In genomic region chr22:39021552-39022250, GRCh38 we compare ENCODE assay signal across 8 cellular contexts. TPM values are rescaled to one million over a fixed set of nuclear protein-coding genes. Genes with fewer than 3 reads are reported as not detected.
DNase-seq lines count a peak whose midpoint lies in the region; ATAC-seq, FAIRE-seq and TF ChIP-seq lines count a peak whose summit lies in the region.

No MANE protein-coding gene starts in this region.

- H2AFZ ChIP-seq in H1 (ENCODE audit: low read length), result no peak overlapping the region
- no peak overlapping the region for H2AFZ ChIP-seq in neuronal stem cell (ENCODE audit: low read length)

- H3K9ac ChIP-seq in BLaER1 (peak overlapping the region; percentile 83), H1 (replicated peaks in 1 of 4; ENCODE audit: extremely low read depth in 1 of 4, low read depth in 3 of 4, low read length in 3 of 4) (no peak overlapping the region), neuronal stem cell (ENCODE audit: low read depth, low read length, poor library complexity) (no peak overlapping the region)

- no peak overlapping the region for H3K23ac ChIP-seq in H1 (ENCODE audit: insufficient read length)
- no peak overlapping the region for H3K23ac ChIP-seq in neuronal stem cell (ENCODE audit: low read depth, low read length, poor library complexity)

- H3K27me3 ChIP-seq in BLaER1, result no peaks in the 10 kb centered on the region
- no peaks in the 10 kb centered on the region for H3K27me3 ChIP-seq in H1 (replicated peaks in 1 of 4; ENCODE audit: control insufficient read depth in 3 of 4, extremely low read depth in 1 of 4, insufficient read depth in 3 of 4, low read length in 3 of 4)
- H3K27me3 ChIP-seq in neuronal stem cell (ENCODE audit: control insufficient read depth in 3 of 3, insufficient read depth in 3 of 3, low read depth in 1 of 3, low read length in 3 of 3), result no peaks in the 10 kb centered on the region

- H3K18ac ChIP-seq in H1 (ENCODE audit: extremely low read depth, low read length), result no peak overlapping the region
- peak overlapping the region; percentile 79 for H3K18ac ChIP-seq in neuronal stem cell (ENCODE audit: low read length)

- peaks cover 0 to 13% of the 10 kb centered on the region in 2 experiments; a peak in 2 of 4 replicates for H3K79me2 ChIP-seq in H1 (ENCODE audit: control insufficient read depth in 1 of 2, insufficient read depth in 2 of 2, low read length in 2 of 2)

- H3K4me1 ChIP-seq in BLaER1 (peaks cover 30% of the 10 kb centered on the region), H1 (replicated peaks in 1 of 4; ENCODE audit: control insufficient read depth in 3 of 4, insufficient read depth in 4 of 4, low read length in 3 of 4) (peaks cover 0 to 26% (median 19%) of the 10 kb centered on the region in 4 experiments; a peak in 6 of 7 replicates), neuronal stem cell (ENCODE audit: control insufficient read depth in 2 of 2, insufficient read depth in 1 of 2, low read depth in 1 of 2, low read length in 2 of 2) (peaks cover 8 to 15% of the 10 kb centered on the region in 2 donors)

- H3K56ac ChIP-seq in H1 (replicated peaks; ENCODE audit: insufficient read length, low read depth, low read length), result no peak overlapping the region

- DNase-seq in NB4 (ENCODE audit: low read depth), result no peak
- no peak for DNase-seq in H1 (ENCODE audit: low read depth in 1 of 2, low spot score in 2 of 2)
- DNase-seq in neuronal stem cell (ENCODE audit: low spot score), result no peak
- no peak for DNase-seq in ACHN
- no peak for DNase-seq in NCI-H82 (lab: John Stamatoyannopoulos, UW)
- no peak for DNase-seq in islet precursor cell

- no peak overlapping the region for H2BK5ac ChIP-seq in H1 (ENCODE audit: low read depth, low read length)
- no peak overlapping the region for H2BK5ac ChIP-seq in neuronal stem cell (ENCODE audit: low read length)

- ATAC-seq in GM21825 (IDR thresholded peaks at IDR 0.05; ENCODE audit: unreplicated experiment), result no peak

- H4K8ac ChIP-seq in H1 (ENCODE audit: extremely low read depth, insufficient read depth, low read length), result no peak overlapping the region
- no peak overlapping the region for H4K8ac ChIP-seq in neuronal stem cell (ENCODE audit: low read depth, low read length)

- H3K4ac ChIP-seq in H1 (replicated peaks; ENCODE audit: insufficient read length, low read depth, low read length), result no peak overlapping the region
- H3K4ac ChIP-seq in neuronal stem cell (ENCODE audit: low read length), result no peak overlapping the region

- no peak overlapping the region for H4K5ac ChIP-seq in H1 (ENCODE audit: insufficient read length, low read depth, low read length)

- 82% methylated on average over 7 of the region's 9 CpGs; no CpG with 5 or more reads in 1 of the 2 experiments for WGBS in H1 (ENCODE audit: extremely low coverage in 1 of 2, insufficient coverage in 1 of 2, insufficient read length in 1 of 2, insufficient replicate concordance in 2 of 2, low coverage in 1 of 2, low lambda C conversion rate in 2 of 2, missing lambda C conversion rate in 1 of 2), 2 experiments
- WGBS in neuronal stem cell (ENCODE audit: extremely low coverage in 2 of 2, insufficient read length in 2 of 2, insufficient replicate concordance in 1 of 2), 2 donors, result no CpG with 5 or more reads among the region's 9 CpGs

- H2BK15ac ChIP-seq in H1 (ENCODE audit: low read length) (peak overlapping the region; percentile 72; the same call in 1 of the 2 replicates), neuronal stem cell (ENCODE audit: low read length) (peak overlapping the region; percentile 93)

- 0 out of 2 replicates have a peak overlapping the region, but pooled peaks have one; percentile 50 for H2BK12ac ChIP-seq in H1 (ENCODE audit: low read depth, low read length)
- H2BK12ac ChIP-seq in neuronal stem cell (ENCODE audit: low read length), result peak overlapping the region; percentile 89

- TF ChIP-seq EP300 in H1 (IDR thresholded peaks at IDR 0.05; ENCODE audit: borderline replicate concordance in 1 of 2, low read depth in 2 of 2, low read length in 2 of 2), result no peak

- no peak for TF ChIP-seq POLR2A in NB4 (IDR thresholded peaks at IDR 0.05; ENCODE audit: extremely low read depth, insufficient read length)
- TF ChIP-seq POLR2A in H1 (IDR thresholded peaks at IDR 0.05; ENCODE audit: control extremely low read depth in 1 of 2, low read depth in 2 of 2, low read length in 2 of 2), result no peak

- H3K79me1 ChIP-seq in H1 (ENCODE audit: low read depth, low read length) (0 out of 2 replicates have a peak, but pooled peaks cover 2% of the 10 kb centered on the region), neuronal stem cell (ENCODE audit: low read depth, low read length) (no peaks in the 10 kb centered on the region)

- H3K27ac ChIP-seq in BLaER1, result peak overlapping the region; percentile 86
- no peak overlapping the region for H3K27ac ChIP-seq in H1 (ENCODE audit: low read depth, low read length)
- H3K27ac ChIP-seq in neuronal stem cell (replicated peaks; ENCODE audit: low read length), result no peak overlapping the region

- TF ChIP-seq CTCF in NB4 (IDR thresholded peaks at IDR 0.05; ENCODE audit: low read depth, low read length) (no peak), H1 (IDR thresholded peaks at IDR 0.05; ENCODE audit: control extremely low read depth in 1 of 3, insufficient read depth in 1 of 3, low read depth in 1 of 3, low read length in 3 of 3) (no peak)

- TF ChIP-seq RAD21 in H1 (IDR thresholded peaks at IDR 0.05 in 1 of 2, conservative IDR thresholded peaks at IDR 0.05 in 1 of 2; ENCODE audit: low read depth in 2 of 2, low read length in 2 of 2), result no peak

- H2BK120ac ChIP-seq in H1 (replicated peaks; ENCODE audit: low read depth, low read length) (no peak overlapping the region), neuronal stem cell (ENCODE audit: low read depth, low read length) (no peak overlapping the region)

- no peak overlapping the region; the same call in 1 of the 2 replicates for H2BK20ac ChIP-seq in H1 (ENCODE audit: low read length)

- H3K9me3 ChIP-seq in BLaER1, result no peaks in the 10 kb centered on the region
- H3K9me3 ChIP-seq in H1 (ENCODE audit: insufficient read depth in 2 of 2, low read depth in 1 of 2, low read length in 1 of 2), result no peaks in the 10 kb centered on the region
- H3K9me3 ChIP-seq in neuronal stem cell (replicated peaks in 1 of 2; ENCODE audit: control insufficient read depth in 2 of 2, insufficient read depth in 1 of 2, low read depth in 1 of 2, low read length in 2 of 2), result no peaks in the 10 kb centered on the region

- H3K4me2 ChIP-seq in BLaER1 (peak overlapping the region; percentile 97), H1 (ENCODE audit: insufficient read depth in 1 of 2, low read depth in 2 of 2, low read length in 2 of 2) (peak overlapping the region; percentile 21 to 65; a peak in 2 of 4 replicates), neuronal stem cell (ENCODE audit: insufficient read depth, low read length, poor library complexity, severe bottlenecking) (no peak overlapping the region)

- POLR2A ChIA-PET in H1 (lab: Charles Lee; ENCODE audit: partially characterized antibody), result interaction anchor here (0.6 to 0.9 kb wide), 3 partner anchors 14 to 498 kb away, joined by 3 to 4 read pairs (median 3); no protein-coding TSS in a partner anchor

- peak overlapping the region; percentile 71 for H3K4me3 ChIP-seq in BLaER1
- peak overlapping the region; percentile 48 for H3K4me3 ChIP-seq in NB4 (ENCODE audit: low read depth, low read length)
- no peak overlapping the region for H3K4me3 ChIP-seq in H1 (ENCODE audit: extremely low read depth in 1 of 4, insufficient read depth in 2 of 4, low read depth in 3 of 4, low read length in 4 of 4)
- no peak overlapping the region for H3K4me3 ChIP-seq in neuronal stem cell (ENCODE audit: low read length in 2 of 2)

- peaks cover 7% of the 10 kb centered on the region; the same call in 1 of the 2 replicates for H3K23me2 ChIP-seq in H1 (ENCODE audit: low read depth, low read length)

- CTCF ChIA-PET in H1 (lab: Charles Lee; ENCODE audit: partially characterized antibody), result interaction anchor here (1.1 to 1.4 kb wide), 3 partner anchors 19 to 47 kb away, joined by 3 to 5 read pairs (median 4); no protein-coding TSS in a partner anchor

- no peaks in the 10 kb centered on the region for H4K20me1 ChIP-seq in BLaER1
- no peaks in the 10 kb centered on the region for H4K20me1 ChIP-seq in H1 (replicated peaks in 1 of 2; ENCODE audit: control insufficient read depth in 1 of 2, insufficient read depth in 2 of 2, low read length in 2 of 2)

- 0 out of 2 replicates have a peak overlapping the region, but pooled peaks have one; percentile 39 for H2AK5ac ChIP-seq in H1 (ENCODE audit: low read depth, low read length)
- peak overlapping the region; percentile 89 for H2AK5ac ChIP-seq in neuronal stem cell (ENCODE audit: low read depth, low read length)

- FAIRE-seq in H1 (lab: Jason Lieb, UNC), result no peak

- peak overlapping the region; percentile 25 for H4K91ac ChIP-seq in H1 (replicated peaks; ENCODE audit: insufficient read length, low read length)
- H4K91ac ChIP-seq in neuronal stem cell (ENCODE audit: low read depth, low read length, poor library complexity), result no peak overlapping the region

- H3K36me3 ChIP-seq in BLaER1, result peaks cover 35% of the 10 kb centered on the region
- peaks cover 0 to 2% (median 0%) of the 10 kb centered on the region in 4 experiments; a peak in 2 of 8 replicates for H3K36me3 ChIP-seq in H1 (ENCODE audit: control insufficient read depth in 2 of 4, insufficient read depth in 4 of 4, low read length in 3 of 4)
- no peaks in the 10 kb centered on the region for H3K36me3 ChIP-seq in neuronal stem cell (replicated peaks in 1 of 2; ENCODE audit: control insufficient read depth in 2 of 2, insufficient read depth in 2 of 2, low read length in 2 of 2)

- no peak overlapping the region for H3K14ac ChIP-seq in H1 (ENCODE audit: insufficient read length)
- no peak overlapping the region for H3K14ac ChIP-seq in neuronal stem cell (ENCODE audit: low read length)

- in situ Hi-C loops in ACHN (cut with HindIII; ENCODE audit: low pct_ligation_motif_present, low pct_unique_long_range_greater_than_20kb, low sequenced_read_pairs), result no loop called here

RNA-seq across cellular contexts. Expression of gene APOBEC3D, which starts 0.8 kb away (rescaled TPM):
- total RNA-seq in H1 (2021; fragmentation: NEBNext Ultra II Directional; extraction: Animal tissue kit (Norgen Biotek cat#: 25700)), result 5.5 and 7.2 TPM in 2 replicates
- 2.2 and 4.3 TPM in 2 replicates for polyA plus RNA-seq in H1 (2011; rRNA removed)
- 2.7 TPM for polyA plus RNA-seq in H1 (2011; cell fraction: cytosol; rRNA removed)
- 5.2 TPM for polyA plus RNA-seq in H1 (2011; cell fraction: nucleus; rRNA removed)
- polyA plus RNA-seq in H1 (2012, experiment 1 of 2), result 5.2 to 9.9 TPM (median 8.0 TPM) in 4 replicates
- polyA plus RNA-seq in H1 (2012, experiment 2 of 2), result 3.9 TPM
- 3.9 TPM for polyA plus RNA-seq in H1 (2013, experiment 1 of 2)
- polyA plus RNA-seq in H1 (2013, experiment 2 of 2), result 4.6 TPM
- polyA minus RNA-seq in H1 (2011; rRNA and poly(A)+ RNA removed), result 7.2 and 9.4 TPM in 2 replicates
- polyA minus RNA-seq in H1 (2011; cell fraction: cytosol; rRNA and poly(A)+ RNA removed), result 2.7 TPM
- 3.5 TPM for polyA minus RNA-seq in H1 (2011; cell fraction: nucleus; rRNA and poly(A)+ RNA removed)
- 1.2 TPM for polyA plus RNA-seq in neuronal stem cell (2013, experiment 1 of 2)
- polyA plus RNA-seq in neuronal stem cell (2013, experiment 2 of 2), result 1.2 TPM

RNA-seq across cellular contexts. Expression of gene APOBEC3C, which starts 7.6 kb away (rescaled TPM):
- total RNA-seq in H1 (2021; fragmentation: NEBNext Ultra II Directional; extraction: Animal tissue kit (Norgen Biotek cat#: 25700)), result 23.3 and 23.7 TPM in 2 replicates
- polyA plus RNA-seq in H1 (2011; rRNA removed), result 20.3 and 22.8 TPM in 2 replicates
- 13.0 TPM for polyA plus RNA-seq in H1 (2011; cell fraction: cytosol; rRNA removed)
- polyA plus RNA-seq in H1 (2011; cell fraction: nucleus; rRNA removed), result 11.5 TPM
- polyA plus RNA-seq in H1 (2012, experiment 1 of 2), result 24.1 to 37.8 TPM (median 30.0 TPM) in 4 replicates
- polyA plus RNA-seq in H1 (2012, experiment 2 of 2), result 34.1 TPM
- 41.5 TPM for polyA plus RNA-seq in H1 (2013, experiment 1 of 2)
- 38.6 TPM for polyA plus RNA-seq in H1 (2013, experiment 2 of 2)
- 9.3 and 11.0 TPM in 2 replicates for polyA minus RNA-seq in H1 (2011; rRNA and poly(A)+ RNA removed)
- 8.7 TPM for polyA minus RNA-seq in H1 (2011; cell fraction: cytosol; rRNA and poly(A)+ RNA removed)
- 6.3 TPM for polyA minus RNA-seq in H1 (2011; cell fraction: nucleus; rRNA and poly(A)+ RNA removed)
- 18.7 TPM for polyA plus RNA-seq in neuronal stem cell (2013, experiment 1 of 2)
- 20.6 TPM for polyA plus RNA-seq in neuronal stem cell (2013, experiment 2 of 2)

RNA-seq across cellular contexts. Expression of gene APOBEC3F, which starts 19.0 kb away (rescaled TPM):
- total RNA-seq in H1 (2021; fragmentation: NEBNext Ultra II Directional; extraction: Animal tissue kit (Norgen Biotek cat#: 25700)), result 7.3 and 9.7 TPM in 2 replicates
- polyA plus RNA-seq in H1 (2011; rRNA removed), result 4.0 and 5.5 TPM in 2 replicates
- 3.1 TPM for polyA plus RNA-seq in H1 (2011; cell fraction: cytosol; rRNA removed)
- 4.0 TPM for polyA plus RNA-seq in H1 (2011; cell fraction: nucleus; rRNA removed)
- polyA plus RNA-seq in H1 (2012, experiment 1 of 2), result 3.8 to 5.7 TPM (median 4.8 TPM) in 4 replicates
- 2.6 TPM for polyA plus RNA-seq in H1 (2012, experiment 2 of 2)
- polyA plus RNA-seq in H1 (2013, experiment 1 of 2), result 4.7 TPM
- 4.7 TPM for polyA plus RNA-seq in H1 (2013, experiment 2 of 2)
- 6.5 and 6.8 TPM in 2 replicates for polyA minus RNA-seq in H1 (2011; rRNA and poly(A)+ RNA removed)
- polyA minus RNA-seq in H1 (2011; cell fraction: cytosol; rRNA and poly(A)+ RNA removed), result 5.7 TPM
- polyA minus RNA-seq in H1 (2011; cell fraction: nucleus; rRNA and poly(A)+ RNA removed), result 4.4 TPM
- 3.5 TPM for polyA plus RNA-seq in neuronal stem cell (2013, experiment 1 of 2)
- 3.9 TPM for polyA plus RNA-seq in neuronal stem cell (2013, experiment 2 of 2)

RNA-seq across cellular contexts. Expression of gene APOBEC3B, which starts 39.6 kb away (rescaled TPM):
- total RNA-seq in H1 (2021; fragmentation: NEBNext Ultra II Directional; extraction: Animal tissue kit (Norgen Biotek cat#: 25700)), result 14.2 and 16.3 TPM in 2 replicates
- 43.3 and 74.9 TPM in 2 replicates for polyA plus RNA-seq in H1 (2011; rRNA removed)
- polyA plus RNA-seq in H1 (2011; cell fraction: cytosol; rRNA removed), result 40.4 TPM
- 33.2 TPM for polyA plus RNA-seq in H1 (2011; cell fraction: nucleus; rRNA removed)
- 32.7 to 53.6 TPM (median 44.2 TPM) in 4 replicates for polyA plus RNA-seq in H1 (2012, experiment 1 of 2)
- polyA plus RNA-seq in H1 (2012, experiment 2 of 2), result 38.3 TPM
- polyA plus RNA-seq in H1 (2013, experiment 1 of 2), result 10.0 TPM
- 10.3 TPM for polyA plus RNA-seq in H1 (2013, experiment 2 of 2)
- 28.2 and 43.0 TPM in 2 replicates for polyA minus RNA-seq in H1 (2011; rRNA and poly(A)+ RNA removed)
- 13.7 TPM for polyA minus RNA-seq in H1 (2011; cell fraction: cytosol; rRNA and poly(A)+ RNA removed)
- 8.5 TPM for polyA minus RNA-seq in H1 (2011; cell fraction: nucleus; rRNA and poly(A)+ RNA removed)
- 2.9 TPM for polyA plus RNA-seq in neuronal stem cell (2013, experiment 1 of 2)
- polyA plus RNA-seq in neuronal stem cell (2013, experiment 2 of 2), result 2.8 TPM

RNA-seq across cellular contexts. Expression of gene APOBEC3G, which starts 55.4 kb away (rescaled TPM):
- 0.94 and 2.0 TPM in 2 replicates for total RNA-seq in H1 (2021; fragmentation: NEBNext Ultra II Directional; extraction: Animal tissue kit (Norgen Biotek cat#: 25700))
- polyA plus RNA-seq in H1 (2011; rRNA removed), result 1.7 and 2.5 TPM in 2 replicates
- 2.3 TPM for polyA plus RNA-seq in H1 (2011; cell fraction: cytosol; rRNA removed)
- 2.7 TPM for polyA plus RNA-seq in H1 (2011; cell fraction: nucleus; rRNA removed)
- polyA plus RNA-seq in H1 (2012, experiment 1 of 2), result 0.74 to 1.8 TPM (median 1.5 TPM) in 4 replicates
- 1.3 TPM for polyA plus RNA-seq in H1 (2012, experiment 2 of 2)
- 1.2 TPM for polyA plus RNA-seq in H1 (2013, experiment 1 of 2)
- 1.1 TPM for polyA plus RNA-seq in H1 (2013, experiment 2 of 2)
- 2.6 and 2.7 TPM in 2 replicates for polyA minus RNA-seq in H1 (2011; rRNA and poly(A)+ RNA removed)
- polyA minus RNA-seq in H1 (2011; cell fraction: cytosol; rRNA and poly(A)+ RNA removed), result 1.5 TPM
- 2.7 TPM for polyA minus RNA-seq in H1 (2011; cell fraction: nucleus; rRNA and poly(A)+ RNA removed)
- polyA plus RNA-seq in neuronal stem cell (2013, experiment 1 of 2), result 1.1 TPM
- 0.79 TPM for polyA plus RNA-seq in neuronal stem cell (2013, experiment 2 of 2)

Comparison
In these comparisons a context has a peak if more than half of its experiments do, and no peak if none do; other contexts are left out.
1. H3K4me3 ChIP-seq: peak in BLaER1 (single experiment) and NB4 (single experiment); none in H1 (0 of 4) and neuronal stem cell (0 of 2).